Comparison of ENCODE assay signal across 24 cellular contexts in the genomic region with DNA sequence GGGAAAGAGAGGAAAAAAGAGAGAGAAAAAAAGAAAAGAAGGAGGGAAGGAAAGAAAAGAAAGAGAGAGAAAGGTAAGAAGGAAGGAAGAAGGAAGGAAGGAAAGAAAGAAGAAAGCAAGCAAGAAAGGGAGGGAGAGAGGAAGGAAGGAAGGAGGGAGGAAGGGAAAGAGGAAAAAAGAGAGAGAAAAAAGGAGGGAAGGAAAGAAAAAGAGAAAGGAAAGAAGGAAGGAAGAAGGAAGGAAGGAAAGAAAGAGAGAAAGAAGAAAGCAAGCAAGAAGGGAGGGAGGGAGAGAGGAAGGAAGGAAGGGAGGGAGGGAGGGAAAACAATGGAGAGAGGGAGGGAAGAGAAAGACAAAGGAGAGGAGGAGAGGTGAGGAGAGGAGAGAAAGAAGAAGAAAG.
"Had no signal": no experiment of that assay in that cellular context is flagged by ENCODE, and none has a peak within 500 bp of the region (broad histone marks: within the 10 kb centered on the region; RNA-seq: fewer than 3 reads in every experiment).

No MANE protein-coding gene starts in this region.

- H3K27me3 ChIP-seq: SJSA1 had no signal

- H3K4me1 Mint-ChIP-seq: IgD-negative memory B cell had no signal

- H3K9me3 ChIP-seq: SJSA1 had no signal

- FAIRE-seq: HepG2, RCC 7860 had no signal

- H3K4me3 Mint-ChIP-seq: IgD-negative memory B cell had no signal

- H3K4me3 ChIP-seq: SK-N-MC had no signal

- H3K36me3 Mint-ChIP-seq: IgD-negative memory B cell had no signal

- H3K27ac Mint-ChIP-seq: IgD-negative memory B cell had no signal

- ATAC-seq: HepG2 had no signal

- H3K9me3 Mint-ChIP-seq: IgD-negative memory B cell had no signal

- DNase-seq: KBM-7, MV-4-11, NCI-H1048, NCI-H1105, NCI-H1417 treated with DMSO at 0.1 percent for 48 hours, NCI-H146, NCI-H1694 treated with DMSO at 0.1 percent for 48 hours, NCI-H1930, NCI-H2081, NCI-H2107, NCI-H226, NCI-H446, NCI-H510A, NCI-H524 treated with DMSO at 0.1 percent for 48 hours, NCI-H69, NCI-H774, Right ventricle myocardium superior, RPMI8226, SIG-M5 had no signal

- H3K27ac ChIP-seq: SK-N-MC had no signal
